ENCODE assay signal across 1 cellular context in the genomic region with DNA sequence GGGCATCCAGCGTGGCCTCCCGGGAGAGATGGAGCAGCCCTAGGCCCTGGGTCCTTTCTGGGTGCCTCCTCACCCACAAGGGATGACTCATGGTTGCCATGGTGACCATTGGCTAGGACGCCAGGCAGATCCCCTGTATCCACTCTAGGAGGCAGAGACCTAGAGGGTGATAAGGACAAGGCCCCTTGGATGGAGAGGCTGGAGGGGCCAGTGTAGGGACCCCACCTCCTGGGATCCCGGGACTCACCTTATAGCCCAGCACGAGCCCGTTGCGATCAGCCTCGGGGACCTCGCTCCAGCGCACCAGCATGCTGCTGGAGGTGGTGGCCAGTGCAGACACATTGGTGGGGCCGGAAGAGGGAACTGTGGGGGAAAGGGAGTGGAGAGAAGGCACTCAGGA.
TF ChIP-seq lines count a peak whose summit lies in the region.

No MANE protein-coding gene starts in this region.

TF ChIP-seq in K562, 482 proteins besides CTCF, POLR2A, EP300 and RAD21 (continued from another document):
- TF ChIP-seq BRF2 (IDR thresholded peaks at IDR 0.05; ENCODE audit: borderline replicate concordance, insufficient read depth, insufficient read length) (no peak), SUPT5H (IDR thresholded peaks at IDR 0.05) (no peak), ZC3H8 (IDR thresholded peaks at IDR 0.05) (no peak), E2F3 (CRISPR knock-in tag; IDR thresholded peaks at IDR 0.05) (no peak), ATF3 (IDR thresholded peaks at IDR 0.05) (peak; percentile 49; the same call in 1 of the 2 replicates), ATF3 (CRISPR knock-in tag; conservative IDR thresholded peaks at IDR 0.05) (no peak), RBM14 (IDR thresholded peaks at IDR 0.05; ENCODE audit: borderline replicate concordance, insufficient read depth, low read depth, low read length) (no peak), JUND (IDR thresholded peaks at IDR 0.05; ENCODE audit: borderline replicate concordance, low read depth, low read length) (peak; percentile 63), JUND (tag; IDR thresholded peaks at IDR 0.05; ENCODE audit: borderline replicate concordance, low read depth, low read length) (0 out of 3 replicates have a peak, but pooled peaks have one; percentile 22), RFX1 (IDR thresholded peaks at IDR 0.05) (peak; percentile 90), FOSL1 (tag; conservative IDR thresholded peaks at IDR 0.05) (peak; percentile 41; the same call in 1 of the 2 replicates), MTF1 (CRISPR knock-in tag; IDR thresholded peaks at IDR 0.05; ENCODE audit: borderline replicate concordance) (no peak), SMARCC2 (IDR thresholded peaks at IDR 0.05; ENCODE audit: low read depth) (no peak), HSF4 (CRISPR knock-in tag; IDR thresholded peaks at IDR 0.05; ENCODE audit: borderline replicate concordance) (no peak), LARP7 (IDR thresholded peaks at IDR 0.05) (no peak), ZBTB1 (CRISPR knock-in tag; IDR thresholded peaks at IDR 0.05; ENCODE audit: borderline replicate concordance, low read depth) (no peak), TAF1 (IDR thresholded peaks at IDR 0.05; ENCODE audit: control insufficient read depth, extremely low read depth, insufficient read depth, low read length, severe bottlenecking) (no peak), SRSF3 (IDR thresholded peaks at IDR 0.05; ENCODE audit: insufficient read depth, low read length) (no peak)
- TF ChIP-seq, protein P1, sequence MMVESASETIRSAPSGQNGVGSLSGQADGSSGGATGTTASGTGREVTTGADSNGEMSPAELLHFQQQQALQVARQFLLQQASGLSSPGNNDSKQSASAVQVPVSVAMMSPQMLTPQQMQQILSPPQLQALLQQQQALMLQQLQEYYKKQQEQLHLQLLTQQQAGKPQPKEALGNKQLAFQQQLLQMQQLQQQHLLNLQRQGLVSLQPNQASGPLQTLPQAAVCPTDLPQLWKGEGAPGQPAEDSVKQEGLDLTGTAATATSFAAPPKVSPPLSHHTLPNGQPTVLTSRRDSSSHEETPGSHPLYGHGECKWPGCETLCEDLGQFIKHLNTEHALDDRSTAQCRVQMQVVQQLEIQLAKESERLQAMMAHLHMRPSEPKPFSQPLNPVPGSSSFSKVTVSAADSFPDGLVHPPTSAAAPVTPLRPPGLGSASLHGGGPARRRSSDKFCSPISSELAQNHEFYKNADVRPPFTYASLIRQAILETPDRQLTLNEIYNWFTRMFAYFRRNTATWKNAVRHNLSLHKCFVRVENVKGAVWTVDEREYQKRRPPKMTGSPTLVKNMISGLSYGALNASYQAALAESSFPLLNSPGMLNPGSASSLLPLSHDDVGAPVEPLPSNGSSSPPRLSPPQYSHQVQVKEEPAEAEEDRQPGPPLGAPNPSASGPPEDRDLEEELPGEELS (CRISPR knock-in tag; IDR thresholded peaks at IDR 0.05; ENCODE audit: borderline replicate concordance): no peak
- TF ChIP-seq, protein P2, sequence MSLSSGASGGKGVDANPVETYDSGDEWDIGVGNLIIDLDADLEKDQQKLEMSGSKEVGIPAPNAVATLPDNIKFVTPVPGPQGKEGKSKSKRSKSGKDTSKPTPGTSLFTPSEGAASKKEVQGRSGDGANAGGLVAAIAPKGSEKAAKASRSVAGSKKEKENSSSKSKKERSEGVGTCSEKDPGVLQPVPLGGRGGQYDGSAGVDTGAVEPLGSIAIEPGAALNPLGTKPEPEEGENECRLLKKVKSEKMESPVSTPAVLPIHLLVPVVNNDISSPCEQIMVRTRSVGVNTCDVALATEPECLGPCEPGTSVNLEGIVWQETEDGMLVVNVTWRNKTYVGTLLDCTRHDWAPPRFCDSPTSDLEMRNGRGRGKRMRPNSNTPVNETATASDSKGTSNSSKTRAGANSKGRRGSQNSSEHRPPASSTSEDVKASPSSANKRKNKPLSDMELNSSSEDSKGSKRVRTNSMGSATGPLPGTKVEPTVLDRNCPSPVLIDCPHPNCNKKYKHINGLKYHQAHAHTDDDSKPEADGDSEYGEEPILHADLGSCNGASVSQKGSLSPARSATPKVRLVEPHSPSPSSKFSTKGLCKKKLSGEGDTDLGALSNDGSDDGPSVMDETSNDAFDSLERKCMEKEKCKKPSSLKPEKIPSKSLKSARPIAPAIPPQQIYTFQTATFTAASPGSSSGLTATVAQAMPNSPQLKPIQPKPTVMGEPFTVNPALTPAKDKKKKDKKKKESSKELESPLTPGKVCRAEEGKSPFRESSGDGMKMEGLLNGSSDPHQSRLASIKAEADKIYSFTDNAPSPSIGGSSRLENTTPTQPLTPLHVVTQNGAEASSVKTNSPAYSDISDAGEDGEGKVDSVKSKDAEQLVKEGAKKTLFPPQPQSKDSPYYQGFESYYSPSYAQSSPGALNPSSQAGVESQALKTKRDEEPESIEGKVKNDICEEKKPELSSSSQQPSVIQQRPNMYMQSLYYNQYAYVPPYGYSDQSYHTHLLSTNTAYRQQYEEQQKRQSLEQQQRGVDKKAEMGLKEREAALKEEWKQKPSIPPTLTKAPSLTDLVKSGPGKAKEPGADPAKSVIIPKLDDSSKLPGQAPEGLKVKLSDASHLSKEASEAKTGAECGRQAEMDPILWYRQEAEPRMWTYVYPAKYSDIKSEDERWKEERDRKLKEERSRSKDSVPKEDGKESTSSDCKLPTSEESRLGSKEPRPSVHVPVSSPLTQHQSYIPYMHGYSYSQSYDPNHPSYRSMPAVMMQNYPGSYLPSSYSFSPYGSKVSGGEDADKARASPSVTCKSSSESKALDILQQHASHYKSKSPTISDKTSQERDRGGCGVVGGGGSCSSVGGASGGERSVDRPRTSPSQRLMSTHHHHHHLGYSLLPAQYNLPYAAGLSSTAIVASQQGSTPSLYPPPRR (CRISPR knock-in tag; IDR thresholded peaks at IDR 0.05; ENCODE audit: borderline replicate concordance): no peak
- TF ChIP-seq, protein P3, sequence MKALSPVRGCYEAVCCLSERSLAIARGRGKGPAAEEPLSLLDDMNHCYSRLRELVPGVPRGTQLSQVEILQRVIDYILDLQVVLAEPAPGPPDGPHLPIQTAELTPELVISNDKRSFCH (CRISPR knock-in tag; IDR thresholded peaks at IDR 0.05): no peak
- TF ChIP-seq, protein P3 (tag; IDR thresholded peaks at IDR 0.05): no peak
- TF ChIP-seq, protein P4, sequence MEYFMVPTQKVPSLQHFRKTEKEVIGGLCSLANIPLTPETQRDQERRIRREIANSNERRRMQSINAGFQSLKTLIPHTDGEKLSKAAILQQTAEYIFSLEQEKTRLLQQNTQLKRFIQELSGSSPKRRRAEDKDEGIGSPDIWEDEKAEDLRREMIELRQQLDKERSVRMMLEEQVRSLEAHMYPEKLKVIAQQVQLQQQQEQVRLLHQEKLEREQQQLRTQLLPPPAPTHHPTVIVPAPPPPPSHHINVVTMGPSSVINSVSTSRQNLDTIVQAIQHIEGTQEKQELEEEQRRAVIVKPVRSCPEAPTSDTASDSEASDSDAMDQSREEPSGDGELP (CRISPR knock-in tag; IDR thresholded peaks at IDR 0.05; ENCODE audit: borderline replicate concordance): no peak
